ENCODE assay signal across 8 cellular contexts in genomic region chr4:75939890-75940691, GRCh38. TPM values are rescaled to one million over a fixed set of nuclear protein-coding genes. Genes with fewer than 3 reads are reported as not detected.
DNase-seq lines count a peak whose midpoint lies in the region; ATAC-seq and TF ChIP-seq lines count a peak whose summit lies in the region.

No MANE protein-coding gene starts in this region.

- peak overlapping the region; percentile 92 for H3K4me3 ChIP-seq in WERI-Rb-1 (ENCODE audit: low read depth, low read length)
- peak overlapping the region; percentile 79 to 91 (median 85) for H3K4me3 ChIP-seq in breast epithelium
- H3K4me3 ChIP-seq in spleen: peak overlapping the region; percentile 84 to 99 (median 92)

- H3K27me3 ChIP-seq in WERI-Rb-1 (ENCODE audit: insufficient read depth, low read depth, severe bottlenecking) (no peaks in the 10 kb centered on the region), breast epithelium (no peaks in the 10 kb centered on the region), spleen (replicated peaks in 1 of 7) (peaks cover 0 to 3% (median 0%) of the 10 kb centered on the region in 7 donors)

- no peak for TF ChIP-seq POLR2A in breast epithelium (IDR thresholded peaks at IDR 0.05)
- TF ChIP-seq POLR2A in spleen (IDR thresholded peaks at IDR 0.05): peak in 1 of 3 donors; percentile 28

- TF ChIP-seq CTCF in WERI-Rb-1 (IDR thresholded peaks at IDR 0.05; ENCODE audit: low read depth, low read length) (no peak), breast epithelium (IDR thresholded peaks at IDR 0.05) (no peak), spleen (IDR thresholded peaks at IDR 0.05 in 8 of 11, conservative IDR thresholded peaks at IDR 0.05 in 3 of 11) (no peak)

- H3K4me1 ChIP-seq in breast epithelium (no peaks in the 10 kb centered on the region), spleen (peaks cover 0 to 34% (median 21%) of the 10 kb centered on the region in 6 donors)

- intact Hi-C loops in breast epithelium (cut with DNase I; ENCODE audit: low total_unique reads) (no loop called here), spleen (cut with DNase I; ENCODE audit: low total_unique reads) (no loop called here)

- H3K9me3 ChIP-seq in WERI-Rb-1 (ENCODE audit: severe bottlenecking): no peaks in the 10 kb centered on the region
- H3K9me3 ChIP-seq in breast epithelium: no peaks in the 10 kb centered on the region
- no peaks in the 10 kb centered on the region for H3K9me3 ChIP-seq in spleen

- DNase-seq in GM04504 (ENCODE audit: low read depth) (peak; percentile 16), KG1 (lab: John Stamatoyannopoulos, UW) (peak; percentile 53), WERI-Rb-1 (peak; percentile 79), breast epithelium (ENCODE audit: low spot score in 2 of 2) (peak; percentile 38 to 63), inferior parietal cortex (ENCODE audit: extremely low spot score) (peak; percentile 40), spleen (peak; percentile 95), NCI-H1694 treated with DMSO at 0.1 percent for 48 hours (lab: John Stamatoyannopoulos, UW) (no peak)

- H3K27ac ChIP-seq in WERI-Rb-1: no peak overlapping the region; the same call in 1 of the 2 replicates
- H3K27ac ChIP-seq in breast epithelium: peak overlapping the region; percentile 43 to 86
- H3K27ac ChIP-seq in spleen: peak overlapping the region; percentile 84 to 94 (median 90)

- 0 to 1% (median 0%) methylated on average over 46 to 67 of the region's 67 CpGs for WGBS in spleen, 5 donors

- H3K36me3 ChIP-seq in WERI-Rb-1: no peaks in the 10 kb centered on the region
- H3K36me3 ChIP-seq in breast epithelium: no peaks in the 10 kb centered on the region
- peaks cover 0 to 38% (median 8%) of the 10 kb centered on the region in 6 donors for H3K36me3 ChIP-seq in spleen

- ATAC-seq in GM21723 (IDR thresholded peaks at IDR 0.05; ENCODE audit: unreplicated experiment): peak; percentile 64

RNA-seq across cellular contexts. Expression of gene NAAA, which starts 0.7 kb away (rescaled TPM):
- 10 to 100 TPM; 56.5 to 92.8 (median 78.6) TPM for total RNA-seq in breast epithelium
- 100 to 1,000 TPM in 5 of 7 donors, 10 to 100 TPM in 2; 77.3 to 214 (median 142) TPM for total RNA-seq in spleen
- polyA plus RNA-seq in spleen: 10 to 100 TPM; 18.3 to 32.1 (median 27.4) TPM

RNA-seq across cellular contexts. Expression of gene PPEF2, which starts 37.8 kb away (rescaled TPM):
- total RNA-seq in breast epithelium (under 1 TPM in 2 of 3 donors, not detected in 1; 0.15 to 0.33 TPM), spleen (1 to 10 TPM in 1 of 7 donors, under 1 TPM in 5, not detected in 1; 0.07 to 3.4 (median 0.41) TPM)
- under 1 TPM in 2 of 3 donors, not detected in 1; 0.06 to 0.07 TPM for polyA plus RNA-seq in spleen

RNA-seq across cellular contexts. Expression of gene SDAD1, which starts 50.7 kb away (rescaled TPM):
- total RNA-seq in breast epithelium (10 to 100 TPM; 33.6 to 46.4 (median 45.9) TPM), spleen (10 to 100 TPM; 30.5 to 42.8 (median 37.3) TPM)
- 10 to 100 TPM; 12.9 to 18.8 (median 16.5) TPM for polyA plus RNA-seq in spleen
